1 cellular context compared by ENCODE assay signal in the genomic region with DNA sequence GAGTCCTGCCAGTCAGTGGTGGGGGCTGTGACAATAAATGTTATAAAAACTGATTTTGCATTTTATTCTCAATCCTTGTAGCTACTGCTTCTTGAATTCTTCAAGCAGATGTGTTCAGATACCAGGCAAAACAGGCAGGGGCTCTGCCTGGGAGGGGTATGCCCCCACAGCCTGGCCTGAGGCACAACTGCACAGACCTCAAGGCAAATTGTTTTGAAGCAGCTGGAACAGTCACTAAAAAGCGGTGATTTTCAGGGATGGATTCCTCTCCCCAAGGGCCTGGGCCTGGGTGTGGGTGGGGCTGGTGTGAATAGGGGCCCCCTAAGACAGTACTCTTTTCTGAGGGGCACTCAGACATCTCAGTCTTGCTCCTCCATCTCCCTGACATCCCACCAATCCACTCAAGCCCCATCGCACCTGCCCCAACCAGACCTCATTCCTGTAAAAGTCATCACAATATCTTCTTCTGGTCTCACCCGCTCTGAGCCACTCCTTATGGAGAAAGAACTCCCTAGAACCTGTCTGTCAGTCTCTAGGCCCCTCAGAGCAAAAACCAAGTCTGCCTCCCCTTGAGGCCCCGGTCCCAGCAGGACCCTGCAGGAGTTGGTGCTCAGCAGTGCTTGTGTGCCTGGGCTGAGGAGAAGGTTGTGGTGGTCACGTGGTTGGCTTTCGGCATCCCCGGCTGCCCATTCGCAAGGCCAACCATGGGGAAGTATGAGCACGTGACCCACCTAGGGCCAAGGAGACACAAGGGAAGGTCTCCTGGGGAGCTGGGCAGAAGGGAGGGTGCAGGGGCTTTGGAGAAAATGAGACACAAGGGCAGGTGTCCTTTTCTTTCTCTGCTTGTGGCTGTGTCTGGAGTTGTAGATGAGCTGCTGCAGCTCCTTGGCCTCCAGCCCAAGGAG.
A peak's percentile ranks its signal among the peaks of the same experiment; 100 is the strongest.
TF ChIP-seq lines count a peak whose summit lies in the region.

No MANE protein-coding gene starts in this region.

TF ChIP-seq in K562, 482 proteins besides CTCF, POLR2A, EP300 and RAD21 (continued from another document and continues in another):
- TF ChIP-seq ZNF764 (CRISPR knock-in tag; IDR thresholded peaks at IDR 0.05; ENCODE audit: low read depth) (no peak), MCM3 (IDR thresholded peaks at IDR 0.05) (no peak), BHLHE40 (IDR thresholded peaks at IDR 0.05; ENCODE audit: low read length) (peak; percentile 40), RERE (CRISPR knock-in tag; IDR thresholded peaks at IDR 0.05; ENCODE audit: borderline replicate concordance) (no peak), MCM2 (IDR thresholded peaks at IDR 0.05; ENCODE audit: low read depth) (no peak), NR2F6 (CRISPR knock-in tag; IDR thresholded peaks at IDR 0.05) (no peak), RAD51 (IDR thresholded peaks at IDR 0.05; ENCODE audit: borderline replicate concordance, low read depth) (peak; percentile 90), TOE1 (IDR thresholded peaks at IDR 0.05; ENCODE audit: borderline replicate concordance) (peak; percentile 85; the same call in 1 of the 2 replicates), TOE1 (CRISPR knock-in tag; IDR thresholded peaks at IDR 0.05; ENCODE audit: borderline replicate concordance, low read depth) (no peak), THAP12 (CRISPR knock-in tag; IDR thresholded peaks at IDR 0.05) (no peak), HMGXB4 (CRISPR knock-in tag; IDR thresholded peaks at IDR 0.05) (no peak), RBM14 (IDR thresholded peaks at IDR 0.05; ENCODE audit: borderline replicate concordance, insufficient read depth, low read depth, low read length) (no peak), USF2 (CRISPR knock-in tag; IDR thresholded peaks at IDR 0.05) (peak; percentile 79), SOX6 (IDR thresholded peaks at IDR 0.05) (no peak), ZNF551 (CRISPR knock-in tag; IDR thresholded peaks at IDR 0.05) (no peak)
- TF ChIP-seq, protein P1, sequence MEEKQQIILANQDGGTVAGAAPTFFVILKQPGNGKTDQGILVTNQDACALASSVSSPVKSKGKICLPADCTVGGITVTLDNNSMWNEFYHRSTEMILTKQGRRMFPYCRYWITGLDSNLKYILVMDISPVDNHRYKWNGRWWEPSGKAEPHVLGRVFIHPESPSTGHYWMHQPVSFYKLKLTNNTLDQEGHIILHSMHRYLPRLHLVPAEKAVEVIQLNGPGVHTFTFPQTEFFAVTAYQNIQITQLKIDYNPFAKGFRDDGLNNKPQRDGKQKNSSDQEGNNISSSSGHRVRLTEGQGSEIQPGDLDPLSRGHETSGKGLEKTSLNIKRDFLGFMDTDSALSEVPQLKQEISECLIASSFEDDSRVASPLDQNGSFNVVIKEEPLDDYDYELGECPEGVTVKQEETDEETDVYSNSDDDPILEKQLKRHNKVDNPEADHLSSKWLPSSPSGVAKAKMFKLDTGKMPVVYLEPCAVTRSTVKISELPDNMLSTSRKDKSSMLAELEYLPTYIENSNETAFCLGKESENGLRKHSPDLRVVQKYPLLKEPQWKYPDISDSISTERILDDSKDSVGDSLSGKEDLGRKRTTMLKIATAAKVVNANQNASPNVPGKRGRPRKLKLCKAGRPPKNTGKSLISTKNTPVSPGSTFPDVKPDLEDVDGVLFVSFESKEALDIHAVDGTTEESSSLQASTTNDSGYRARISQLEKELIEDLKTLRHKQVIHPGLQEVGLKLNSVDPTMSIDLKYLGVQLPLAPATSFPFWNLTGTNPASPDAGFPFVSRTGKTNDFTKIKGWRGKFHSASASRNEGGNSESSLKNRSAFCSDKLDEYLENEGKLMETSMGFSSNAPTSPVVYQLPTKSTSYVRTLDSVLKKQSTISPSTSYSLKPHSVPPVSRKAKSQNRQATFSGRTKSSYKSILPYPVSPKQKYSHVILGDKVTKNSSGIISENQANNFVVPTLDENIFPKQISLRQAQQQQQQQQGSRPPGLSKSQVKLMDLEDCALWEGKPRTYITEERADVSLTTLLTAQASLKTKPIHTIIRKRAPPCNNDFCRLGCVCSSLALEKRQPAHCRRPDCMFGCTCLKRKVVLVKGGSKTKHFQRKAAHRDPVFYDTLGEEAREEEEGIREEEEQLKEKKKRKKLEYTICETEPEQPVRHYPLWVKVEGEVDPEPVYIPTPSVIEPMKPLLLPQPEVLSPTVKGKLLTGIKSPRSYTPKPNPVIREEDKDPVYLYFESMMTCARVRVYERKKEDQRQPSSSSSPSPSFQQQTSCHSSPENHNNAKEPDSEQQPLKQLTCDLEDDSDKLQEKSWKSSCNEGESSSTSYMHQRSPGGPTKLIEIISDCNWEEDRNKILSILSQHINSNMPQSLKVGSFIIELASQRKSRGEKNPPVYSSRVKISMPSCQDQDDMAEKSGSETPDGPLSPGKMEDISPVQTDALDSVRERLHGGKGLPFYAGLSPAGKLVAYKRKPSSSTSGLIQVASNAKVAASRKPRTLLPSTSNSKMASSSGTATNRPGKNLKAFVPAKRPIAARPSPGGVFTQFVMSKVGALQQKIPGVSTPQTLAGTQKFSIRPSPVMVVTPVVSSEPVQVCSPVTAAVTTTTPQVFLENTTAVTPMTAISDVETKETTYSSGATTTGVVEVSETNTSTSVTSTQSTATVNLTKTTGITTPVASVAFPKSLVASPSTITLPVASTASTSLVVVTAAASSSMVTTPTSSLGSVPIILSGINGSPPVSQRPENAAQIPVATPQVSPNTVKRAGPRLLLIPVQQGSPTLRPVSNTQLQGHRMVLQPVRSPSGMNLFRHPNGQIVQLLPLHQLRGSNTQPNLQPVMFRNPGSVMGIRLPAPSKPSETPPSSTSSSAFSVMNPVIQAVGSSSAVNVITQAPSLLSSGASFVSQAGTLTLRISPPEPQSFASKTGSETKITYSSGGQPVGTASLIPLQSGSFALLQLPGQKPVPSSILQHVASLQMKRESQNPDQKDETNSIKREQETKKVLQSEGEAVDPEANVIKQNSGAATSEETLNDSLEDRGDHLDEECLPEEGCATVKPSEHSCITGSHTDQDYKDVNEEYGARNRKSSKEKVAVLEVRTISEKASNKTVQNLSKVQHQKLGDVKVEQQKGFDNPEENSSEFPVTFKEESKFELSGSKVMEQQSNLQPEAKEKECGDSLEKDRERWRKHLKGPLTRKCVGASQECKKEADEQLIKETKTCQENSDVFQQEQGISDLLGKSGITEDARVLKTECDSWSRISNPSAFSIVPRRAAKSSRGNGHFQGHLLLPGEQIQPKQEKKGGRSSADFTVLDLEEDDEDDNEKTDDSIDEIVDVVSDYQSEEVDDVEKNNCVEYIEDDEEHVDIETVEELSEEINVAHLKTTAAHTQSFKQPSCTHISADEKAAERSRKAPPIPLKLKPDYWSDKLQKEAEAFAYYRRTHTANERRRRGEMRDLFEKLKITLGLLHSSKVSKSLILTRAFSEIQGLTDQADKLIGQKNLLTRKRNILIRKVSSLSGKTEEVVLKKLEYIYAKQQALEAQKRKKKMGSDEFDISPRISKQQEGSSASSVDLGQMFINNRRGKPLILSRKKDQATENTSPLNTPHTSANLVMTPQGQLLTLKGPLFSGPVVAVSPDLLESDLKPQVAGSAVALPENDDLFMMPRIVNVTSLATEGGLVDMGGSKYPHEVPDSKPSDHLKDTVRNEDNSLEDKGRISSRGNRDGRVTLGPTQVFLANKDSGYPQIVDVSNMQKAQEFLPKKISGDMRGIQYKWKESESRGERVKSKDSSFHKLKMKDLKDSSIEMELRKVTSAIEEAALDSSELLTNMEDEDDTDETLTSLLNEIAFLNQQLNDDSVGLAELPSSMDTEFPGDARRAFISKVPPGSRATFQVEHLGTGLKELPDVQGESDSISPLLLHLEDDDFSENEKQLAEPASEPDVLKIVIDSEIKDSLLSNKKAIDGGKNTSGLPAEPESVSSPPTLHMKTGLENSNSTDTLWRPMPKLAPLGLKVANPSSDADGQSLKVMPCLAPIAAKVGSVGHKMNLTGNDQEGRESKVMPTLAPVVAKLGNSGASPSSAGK (IDR thresholded peaks at IDR 0.05), result no peak
- TF ChIP-seq, protein P2, sequence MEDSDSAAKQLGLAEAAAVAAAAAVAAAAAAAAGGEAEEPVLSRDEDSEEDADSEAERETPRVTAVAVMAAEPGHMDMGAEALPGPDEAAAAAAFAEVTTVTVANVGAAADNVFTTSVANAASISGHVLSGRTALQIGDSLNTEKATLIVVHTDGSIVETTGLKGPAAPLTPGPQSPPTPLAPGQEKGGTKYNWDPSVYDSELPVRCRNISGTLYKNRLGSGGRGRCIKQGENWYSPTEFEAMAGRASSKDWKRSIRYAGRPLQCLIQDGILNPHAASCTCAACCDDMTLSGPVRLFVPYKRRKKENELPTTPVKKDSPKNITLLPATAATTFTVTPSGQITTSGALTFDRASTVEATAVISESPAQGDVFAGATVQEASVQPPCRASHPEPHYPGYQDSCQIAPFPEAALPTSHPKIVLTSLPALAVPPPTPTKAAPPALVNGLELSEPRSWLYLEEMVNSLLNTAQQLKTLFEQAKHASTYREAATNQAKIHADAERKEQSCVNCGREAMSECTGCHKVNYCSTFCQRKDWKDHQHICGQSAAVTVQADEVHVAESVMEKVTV (CRISPR knock-in tag; IDR thresholded peaks at IDR 0.05), result no peak
- TF ChIP-seq, protein P3, sequence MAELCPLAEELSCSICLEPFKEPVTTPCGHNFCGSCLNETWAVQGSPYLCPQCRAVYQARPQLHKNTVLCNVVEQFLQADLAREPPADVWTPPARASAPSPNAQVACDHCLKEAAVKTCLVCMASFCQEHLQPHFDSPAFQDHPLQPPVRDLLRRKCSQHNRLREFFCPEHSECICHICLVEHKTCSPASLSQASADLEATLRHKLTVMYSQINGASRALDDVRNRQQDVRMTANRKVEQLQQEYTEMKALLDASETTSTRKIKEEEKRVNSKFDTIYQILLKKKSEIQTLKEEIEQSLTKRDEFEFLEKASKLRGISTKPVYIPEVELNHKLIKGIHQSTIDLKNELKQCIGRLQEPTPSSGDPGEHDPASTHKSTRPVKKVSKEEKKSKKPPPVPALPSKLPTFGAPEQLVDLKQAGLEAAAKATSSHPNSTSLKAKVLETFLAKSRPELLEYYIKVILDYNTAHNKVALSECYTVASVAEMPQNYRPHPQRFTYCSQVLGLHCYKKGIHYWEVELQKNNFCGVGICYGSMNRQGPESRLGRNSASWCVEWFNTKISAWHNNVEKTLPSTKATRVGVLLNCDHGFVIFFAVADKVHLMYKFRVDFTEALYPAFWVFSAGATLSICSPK (IDR thresholded peaks at IDR 0.05; ENCODE audit: borderline replicate concordance), result no peak
